Comparison of ENCODE assay signal across 11 cellular contexts in the genomic region with DNA sequence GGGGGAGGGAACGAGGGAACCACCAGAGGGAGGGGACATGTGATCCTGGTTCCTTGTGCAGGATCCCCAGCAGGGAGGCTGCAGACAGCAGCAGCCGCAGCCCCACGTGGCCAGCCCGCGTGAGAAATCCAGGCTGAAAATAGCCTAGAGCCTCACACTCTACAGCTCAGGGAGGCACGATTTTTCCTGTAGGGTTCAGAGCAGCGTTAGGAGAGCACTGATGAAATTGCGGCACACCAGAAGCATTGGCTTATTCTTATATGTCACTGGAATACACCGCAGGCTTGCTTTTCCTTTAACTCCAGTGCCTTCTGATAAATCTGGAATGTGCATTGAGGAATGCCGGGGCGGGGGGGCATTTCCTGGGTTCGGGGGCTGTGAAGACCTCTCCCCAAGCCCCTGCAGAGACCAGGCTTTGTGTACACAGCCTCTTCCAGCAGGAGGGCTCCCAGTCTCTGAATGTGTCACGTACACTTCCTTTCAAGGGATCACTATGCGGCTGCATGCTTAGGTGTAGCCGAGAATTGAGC.
DNase-seq lines count a peak whose midpoint lies in the region; ATAC-seq and TF ChIP-seq lines count a peak whose summit lies in the region.
"Had no signal": no experiment of that assay in that cellular context is flagged by ENCODE, and none has a peak within 500 bp of the region (broad histone marks: within the 10 kb centered on the region; RNA-seq: fewer than 3 reads in every experiment).

No MANE protein-coding gene starts in this region.

- H3K4me3 Mint-ChIP-seq in activated CD8-positive, alpha-beta T cell treated with anti-CD3 and anti-CD28 coated beads, Interleukin-2, amount 10 ng/mL, durations not matched to agents 7 days and 5 days = no peak overlapping the region
- H3K4me3 Mint-ChIP-seq: activated B cell treated with CpG ODN at 0.5 μM for 24 hours had no signal

- peaks cover 66% of the 10 kb centered on the region for H3K4me1 ChIP-seq in stomach smooth muscle (ENCODE audit: control insufficient read depth, insufficient read depth, low read length)

- H3K27me3 Mint-ChIP-seq in activated CD8-positive, alpha-beta T cell treated with anti-CD3 and anti-CD28 coated beads, Interleukin-2, amount 10 ng/mL, durations not matched to agents 7 days and 5 days (ENCODE audit: low read depth) = peaks cover 19% of the 10 kb centered on the region

- H3K36me3 Mint-ChIP-seq in activated CD8-positive, alpha-beta T cell treated with anti-CD3 and anti-CD28 coated beads, Interleukin-2, amount 10 ng/mL, durations not matched to agents 7 days and 5 days (ENCODE audit: low read depth) = no peaks in the 10 kb centered on the region
- H3K36me3 Mint-ChIP-seq: naive B cell had no signal

- H3K27me3 ChIP-seq in MG63 (no peaks in the 10 kb centered on the region), stomach smooth muscle (ENCODE audit: control insufficient read depth in 1 of 2, insufficient read depth in 2 of 2, low read length in 2 of 2) (no peaks in the 10 kb centered on the region)

- H3K27ac Mint-ChIP-seq in activated CD8-positive, alpha-beta T cell treated with anti-CD3 and anti-CD28 coated beads, Interleukin-2, amount 10 ng/mL, durations not matched to agents 7 days and 5 days = no peak overlapping the region
- H3K27ac Mint-ChIP-seq: activated B cell treated with CpG ODN at 0.5 μM for 24 hours had no signal

- H3K9ac ChIP-seq in stomach smooth muscle (ENCODE audit: low read length in 2 of 2) = peak overlapping the region; percentile 36 to 40

- peak overlapping the region; percentile 73 for H3K27ac ChIP-seq in stomach smooth muscle (ENCODE audit: low read length)

- H3K4me3 ChIP-seq in MG63 = peak overlapping the region; percentile 3; the same call in 1 of the 2 replicates
- H3K4me3 ChIP-seq in cardiac fibroblast (replicated peaks in 1 of 2; ENCODE audit: low read depth in 2 of 2, low read length in 2 of 2) = no peak overlapping the region
- H3K4me3 ChIP-seq in stomach smooth muscle (ENCODE audit: low read length in 2 of 2) = peak overlapping the region; percentile 37 to 55

- POLR2A ChIA-PET in activated CD8-positive, alpha-beta T cell treated with anti-CD3 and anti-CD28 coated beads, Interleukin-2, amount 10 ng/mL, durations not matched to agents 7 days and 5 days (lab: Charles Lee) = no interaction called here

- ATAC-seq in GM21576 (IDR thresholded peaks at IDR 0.05; ENCODE audit: unreplicated experiment) = no peak
- ATAC-seq in activated CD8-positive, alpha-beta T cell treated with anti-CD3 and anti-CD28 coated beads, Interleukin-2, amount 10 ng/mL, durations not matched to agents 7 days and 5 days = no peak
- ATAC-seq: HCT116 had no signal

- no peaks in the 10 kb centered on the region for H3K4me1 Mint-ChIP-seq in activated CD8-positive, alpha-beta T cell treated with anti-CD3 and anti-CD28 coated beads, Interleukin-2, amount 10 ng/mL, durations not matched to agents 7 days and 5 days (ENCODE audit: low read depth)
- H3K4me1 Mint-ChIP-seq: activated B cell treated with CpG ODN at 0.5 μM for 24 hours had no signal

- H3K36me3 ChIP-seq in MG63 = no peaks in the 10 kb centered on the region
- H3K36me3 ChIP-seq in stomach smooth muscle (ENCODE audit: control insufficient read depth in 2 of 2, insufficient read depth in 2 of 2, low read length in 2 of 2) = no peaks in the 10 kb centered on the region

- DNase-seq in MG63 = peak; percentile 52
- peak; percentile 45 to 68 for DNase-seq in cardiac fibroblast (ENCODE audit: low read depth in 2 of 2)
- DNase-seq in iPS-NIHi11 (ENCODE audit: low spot score) = peak; percentile 77
- no peak for DNase-seq in mesenteric fat pad (ENCODE audit: low spot score)
- no peak for DNase-seq in GM19238 (ENCODE audit: insufficient read length, low spot score)
- DNase-seq in activated CD8-positive, alpha-beta T cell treated with anti-CD3 and anti-CD28 coated beads, Interleukin-2, amount 10 ng/mL, durations not matched to agents 7 days and 5 days = no peak
- DNase-seq: activated B cell treated with CpG ODN at 0.5 μM for 24 hours, naive B cell had no signal

- no peak for TF ChIP-seq CTCF in cardiac fibroblast (IDR thresholded peaks at IDR 0.05; ENCODE audit: low read depth, low read length)

- CTCF ChIA-PET in activated CD8-positive, alpha-beta T cell treated with anti-CD3 and anti-CD28 coated beads, Interleukin-2, amount 10 ng/mL, durations not matched to agents 7 days and 5 days (lab: Charles Lee) = no interaction called here

- no peaks in the 10 kb centered on the region for H3K9me3 ChIP-seq in MG63
- no peaks in the 10 kb centered on the region for H3K9me3 ChIP-seq in stomach smooth muscle (ENCODE audit: control insufficient read depth in 2 of 2, low read length in 2 of 2)

- no peaks in the 10 kb centered on the region for H3K9me3 Mint-ChIP-seq in activated CD8-positive, alpha-beta T cell treated with anti-CD3 and anti-CD28 coated beads, Interleukin-2, amount 10 ng/mL, durations not matched to agents 7 days and 5 days (ENCODE audit: insufficient read depth)
- H3K9me3 Mint-ChIP-seq: activated B cell treated with CpG ODN at 0.5 μM for 24 hours had no signal

Comparison
In these comparisons a context has a peak if more than half of its experiments do, and no peak if none do; other contexts are left out.
1. DNase-seq: peak in MG63 (single experiment), cardiac fibroblast (2 of 2) and iPS-NIHi11 (single experiment); none in mesenteric fat pad (single experiment), GM19238 (single experiment) and activated CD8-positive, alpha-beta T cell treated with anti-CD3 and anti-CD28 coated beads, Interleukin-2, amount 10 ng/mL, durations not matched to agents 7 days and 5 days (single experiment).
2. H3K4me3 ChIP-seq: peak in MG63 (single experiment) and stomach smooth muscle (2 of 2); none in cardiac fibroblast (0 of 2).